ENCODE assay signal across 11 cellular contexts in genomic region chr16:11175850-11176341, GRCh38.
DNase-seq lines count a peak whose midpoint lies in the region; ATAC-seq lines count a peak whose summit lies in the region.
"Had no signal": no experiment of that assay in that cellular context is flagged by ENCODE, and none has a peak within 500 bp of the region (broad histone marks: within the 10 kb centered on the region; RNA-seq: fewer than 3 reads in every experiment).

No MANE protein-coding gene starts in this region.

- no peaks in the 10 kb centered on the region for H3K27me3 Mint-ChIP-seq in T-helper 1 cell treated with Interleukin-12 subunit alpha and Interleukin-12 subunit beta and Interleukin-4 antibody, amounts not matched to agents 30 μg/mL and 1 μg/mL, for 36 hours (ENCODE audit: low read depth)
- H3K27me3 Mint-ChIP-seq: naive B cell had no signal

- no peak overlapping the region for H3K4me3 Mint-ChIP-seq in T-helper 1 cell treated with Interleukin-12 subunit alpha and Interleukin-12 subunit beta and Interleukin-4 antibody, amounts not matched to agents 30 μg/mL and 1 μg/mL, for 36 hours

- intact Hi-C loops in left ventricle myocardium superior (cut with micrococcal nuclease) = no loop called here

- ATAC-seq in GM18868 (IDR thresholded peaks at IDR 0.05; ENCODE audit: unreplicated experiment) (peak; percentile 61), GM21825 (IDR thresholded peaks at IDR 0.05; ENCODE audit: unreplicated experiment) (peak; percentile 53), left ventricle myocardium superior (no peak)

- peak overlapping the region; percentile 72 for H3K27ac Mint-ChIP-seq in T-helper 1 cell treated with Interleukin-12 subunit alpha and Interleukin-12 subunit beta and Interleukin-4 antibody, amounts not matched to agents 30 μg/mL and 1 μg/mL, for 36 hours

- no peaks in the 10 kb centered on the region for H3K9me3 Mint-ChIP-seq in T-helper 1 cell treated with Interleukin-12 subunit alpha and Interleukin-12 subunit beta and Interleukin-4 antibody, amounts not matched to agents 30 μg/mL and 1 μg/mL, for 36 hours
- H3K9me3 Mint-ChIP-seq: naive B cell had no signal

- H3K4me1 Mint-ChIP-seq in T-helper 1 cell treated with Interleukin-12 subunit alpha and Interleukin-12 subunit beta and Interleukin-4 antibody, amounts not matched to agents 30 μg/mL and 1 μg/mL, for 36 hours (ENCODE audit: low read depth) = peaks cover 54% of the 10 kb centered on the region

- H3K36me3 Mint-ChIP-seq in T-helper 1 cell treated with Interleukin-12 subunit alpha and Interleukin-12 subunit beta and Interleukin-4 antibody, amounts not matched to agents 30 μg/mL and 1 μg/mL, for 36 hours (ENCODE audit: low read depth) = peaks cover 31% of the 10 kb centered on the region

- DNase-seq in stimulated activated CD4-positive, alpha-beta T cell treated with anti-CD3 and anti-CD28 coated beads, Interleukin-2, amount 100 ng/mL, for 4 hours (ENCODE audit: low read depth) = peak; percentile 3
- DNase-seq in NCI-H226 = no peak
- no peak for DNase-seq in left ventricle myocardium superior
- DNase-seq in NCI-H1092 treated with DMSO at 0.1 percent for 48 hours (lab: John Stamatoyannopoulos, UW) = no peak
- DNase-seq in H4 (ENCODE audit: low spot score) = no peak
- DNase-seq: adrenal gland, GF-D8, naive B cell had no signal
